ENCODE assay signal across 12 cellular contexts in genomic region chr4:39446483-39446841, GRCh38. TPM values are rescaled to one million over a fixed set of nuclear protein-coding genes. Genes with fewer than 3 reads are reported as not detected.
DNase-seq lines count a peak whose midpoint lies in the region; ATAC-seq, FAIRE-seq and TF ChIP-seq lines count a peak whose summit lies in the region.
"Had no signal": no experiment of that assay in that cellular context is flagged by ENCODE, and none has a peak within 500 bp of the region (broad histone marks: within the 10 kb centered on the region; RNA-seq: fewer than 3 reads in every experiment).

No MANE protein-coding gene starts in this region.

- H3K27me3 ChIP-seq in right atrium auricular region (no peaks in the 10 kb centered on the region), endodermal cell (ENCODE audit: control insufficient read depth, insufficient read depth, low read length, poor library complexity, severe bottlenecking) (no peaks in the 10 kb centered on the region), thyroid gland (no peaks in the 10 kb centered on the region)
- H3K27me3 ChIP-seq: SJSA1 had no signal

- H3K9ac ChIP-seq in endodermal cell (ENCODE audit: extremely low read depth, low read length, poor library complexity, severe bottlenecking) = no peak overlapping the region

- H3K27ac Mint-ChIP-seq in endodermal cell (no peak overlapping the region), naive B cell (peak overlapping the region in 5 of 6 donors; percentile 87 to 98 (median 94))
- no peak overlapping the region for H3K27ac Mint-ChIP-seq in activated CD4-positive, alpha-beta memory T cell treated with anti-CD3 and anti-CD28 coated beads, Interleukin-2, amount 10 ng/mL, durations not matched to agents 7 days and 5 days
- H3K27ac Mint-ChIP-seq: activated CD4-positive, alpha-beta T cell treated with anti-CD3 and anti-CD28 coated beads for 36 hours; activated naive CD4-positive, alpha-beta T cell treated with anti-CD3 and anti-CD28 coated beads, Interleukin-2, amount 10 ng/mL, durations not matched to agents 7 days and 5 days had no signal

- 96 to 99% methylated on average over 17 to 20 of the region's 20 CpGs for WGBS in endodermal cell (ENCODE audit: insufficient coverage in 1 of 2, insufficient read length in 1 of 2), 2 experiments
- 79% methylated on average over 20 of the region's 20 CpGs for WGBS in urinary bladder
- WGBS in thyroid gland, 2 donors = 84 to 96% methylated on average over 14 to 20 of the region's 20 CpGs

- H3K4me1 Mint-ChIP-seq in endodermal cell = peaks cover 7% of the 10 kb centered on the region
- H3K4me1 Mint-ChIP-seq in naive B cell = peaks cover 0 to 24% (median 11%) of the 10 kb centered on the region in 3 donors
- H3K4me1 Mint-ChIP-seq in activated CD4-positive, alpha-beta memory T cell treated with anti-CD3 and anti-CD28 coated beads, Interleukin-2, amount 10 ng/mL, durations not matched to agents 7 days and 5 days = peaks cover 7% of the 10 kb centered on the region

- ATAC-seq in Right ventricle myocardium superior (ENCODE audit: poor library complexity) (no peak), naive B cell (ENCODE audit: low read depth in 2 of 2) (no peak)

- H3K9me3 ChIP-seq in right atrium auricular region (no peaks in the 10 kb centered on the region), endodermal cell (ENCODE audit: control insufficient read depth, low read length) (no peaks in the 10 kb centered on the region), thyroid gland (no peaks in the 10 kb centered on the region)
- H3K9me3 ChIP-seq: SJSA1 had no signal

- TF ChIP-seq CTCF in right atrium auricular region (IDR thresholded peaks at IDR 0.05) (no peak), endodermal cell (conservative IDR thresholded peaks at IDR 0.05) (no peak), thyroid gland (IDR thresholded peaks at IDR 0.05) (no peak)

- H3K4me1 ChIP-seq in right atrium auricular region (peaks cover 0 to 13% of the 10 kb centered on the region in 2 donors), endodermal cell (ENCODE audit: control insufficient read depth, insufficient read depth, low read length) (no peaks in the 10 kb centered on the region), urinary bladder (ENCODE audit: insufficient read depth) (no peaks in the 10 kb centered on the region), thyroid gland (peaks cover 4 to 7% of the 10 kb centered on the region in 2 donors)
- H3K4me1 ChIP-seq: SJSA1 had no signal

- CTCF ChIA-PET in activated CD4-positive, alpha-beta memory T cell treated with anti-CD3 and anti-CD28 coated beads, Interleukin-2, amount 10 ng/mL, durations not matched to agents 7 days and 5 days (lab: Charles Lee) = no interaction called here

- intact Hi-C loops in Right ventricle myocardium superior (cut with DNase I) = no loop called here
- intact Hi-C loops in thyroid gland (cut with DNase I) = no loop called here

- H3K36me3 ChIP-seq in right atrium auricular region = peaks cover 8% of the 10 kb centered on the region
- peaks cover 26% of the 10 kb centered on the region for H3K36me3 ChIP-seq in endodermal cell (ENCODE audit: control insufficient read depth, insufficient read depth, low read length)
- no peaks in the 10 kb centered on the region for H3K36me3 ChIP-seq in urinary bladder (ENCODE audit: insufficient read depth)
- H3K36me3 ChIP-seq in thyroid gland = peaks cover under 1 to 2% of the 10 kb centered on the region in 2 donors

- TF ChIP-seq POLR2A in thyroid gland (IDR thresholded peaks at IDR 0.05) = no peak
- TF ChIP-seq POLR2A in H54 (IDR thresholded peaks at IDR 0.05; ENCODE audit: low read depth, low read length) = no peak

- DNase-seq in right atrium auricular region (ENCODE audit: low spot score) (no peak), Right ventricle myocardium superior (no peak), endodermal cell (peak; percentile 47), naive B cell (no peak), thyroid gland (no peak), H54 (ENCODE audit: insufficient read length, low spot score) (no peak)
- DNase-seq in activated CD4-positive, alpha-beta memory T cell treated with anti-CD3 and anti-CD28 coated beads, Interleukin-2, amount 10 ng/mL, durations not matched to agents 7 days and 5 days = no peak

- FAIRE-seq in H54 (lab: Jason Lieb, UNC) = no peak

- H3K4me3 ChIP-seq in right atrium auricular region = peak overlapping the region; percentile 22 to 51
- no peak overlapping the region for H3K4me3 ChIP-seq in endodermal cell (ENCODE audit: low read length)
- H3K4me3 ChIP-seq in urinary bladder (ENCODE audit: low read depth, low read length) = peak overlapping the region; percentile 21
- peak overlapping the region in 1 of 3 donors; percentile 27 for H3K4me3 ChIP-seq in thyroid gland (replicated peaks in 1 of 3)
- H3K4me3 ChIP-seq: SJSA1 had no signal

- H3K9me3 Mint-ChIP-seq in endodermal cell (no peaks in the 10 kb centered on the region), naive B cell (no peaks in the 10 kb centered on the region)
- no peaks in the 10 kb centered on the region for H3K9me3 Mint-ChIP-seq in activated CD4-positive, alpha-beta memory T cell treated with anti-CD3 and anti-CD28 coated beads, Interleukin-2, amount 10 ng/mL, durations not matched to agents 7 days and 5 days
- H3K9me3 Mint-ChIP-seq: activated naive CD4-positive, alpha-beta T cell treated with anti-CD3 and anti-CD28 coated beads, Interleukin-2, amount 10 ng/mL, durations not matched to agents 7 days and 5 days had no signal

- H3K36me3 Mint-ChIP-seq in endodermal cell (ENCODE audit: low read depth) (peaks cover under 1% of the 10 kb centered on the region), naive B cell (no peaks in the 10 kb centered on the region)
- peaks cover 24% of the 10 kb centered on the region for H3K36me3 Mint-ChIP-seq in activated CD4-positive, alpha-beta memory T cell treated with anti-CD3 and anti-CD28 coated beads, Interleukin-2, amount 10 ng/mL, durations not matched to agents 7 days and 5 days (ENCODE audit: low read depth)

- H3K27ac ChIP-seq in right atrium auricular region (peak overlapping the region in 1 of 2 donors; percentile 23), endodermal cell (ENCODE audit: low read depth, low read length) (no peak overlapping the region), urinary bladder (ENCODE audit: low read depth) (no peak overlapping the region), thyroid gland (no peak overlapping the region)
- H3K27ac ChIP-seq: SJSA1 had no signal

- POLR2A ChIA-PET in activated CD4-positive, alpha-beta memory T cell treated with anti-CD3 and anti-CD28 coated beads, Interleukin-2, amount 10 ng/mL, durations not matched to agents 7 days and 5 days (lab: Charles Lee) = interaction anchor here (1.2 to 3.6 kb wide), 2 partner anchors 11 to 93 kb away, joined by 3 to 36 read pairs; partner anchors contain the start of genes LIAS and RPL9

- H3K27me3 Mint-ChIP-seq in endodermal cell (ENCODE audit: insufficient read depth) = no peaks in the 10 kb centered on the region
- no peaks in the 10 kb centered on the region for H3K27me3 Mint-ChIP-seq in naive B cell
- peaks cover 2% of the 10 kb centered on the region for H3K27me3 Mint-ChIP-seq in activated CD4-positive, alpha-beta memory T cell treated with anti-CD3 and anti-CD28 coated beads, Interleukin-2, amount 10 ng/mL, durations not matched to agents 7 days and 5 days
- H3K27me3 Mint-ChIP-seq: activated CD4-positive, alpha-beta T cell treated with anti-CD3 and anti-CD28 coated beads for 36 hours had no signal

- H3K4me3 Mint-ChIP-seq in endodermal cell (peak overlapping the region; percentile 68), naive B cell (peak overlapping the region in 7 of 8 donors; percentile 73 to 93 (median 84))
- no peak overlapping the region for H3K4me3 Mint-ChIP-seq in activated CD4-positive, alpha-beta memory T cell treated with anti-CD3 and anti-CD28 coated beads, Interleukin-2, amount 10 ng/mL, durations not matched to agents 7 days and 5 days

RNA-seq across cellular contexts. Expression of gene RPL9, which starts 12.3 kb away (rescaled TPM):
- 1,000 to 10,000 TPM; 2,057 to 2,637 TPM for total RNA-seq in right atrium auricular region
- total RNA-seq in Right ventricle myocardium superior = 710 TPM
- 1,000 to 10,000 TPM; 1,341 to 1,760 TPM for total RNA-seq in endodermal cell
- 1,788 TPM for polyA plus RNA-seq in endodermal cell (2013, experiment 1 of 2)
- polyA plus RNA-seq in endodermal cell (2013, experiment 2 of 2) = 1,750 TPM
- 1,000 to 10,000 TPM; 2,016 to 2,906 (median 2,275) TPM for polyA plus RNA-seq in naive B cell (ENCODE audit: low read depth in 6 of 6)
- 3,585 TPM for total RNA-seq in urinary bladder
- polyA plus RNA-seq in urinary bladder = 1,361 TPM
- total RNA-seq in thyroid gland = 1,000 to 10,000 TPM; 1,178 to 4,608 (median 3,940) TPM
- 100 to 1,000 TPM; 891 to 916 TPM for total RNA-seq in activated CD4-positive, alpha-beta memory T cell treated with anti-CD3 and anti-CD28 coated beads, Interleukin-2, amount 10 ng/mL, durations not matched to agents 7 days and 5 days

RNA-seq across cellular contexts. Expression of gene LIAS, which starts 12.4 kb away (rescaled TPM):
- total RNA-seq in right atrium auricular region = 10 to 100 TPM in 1 of 2 donors, 1 to 10 TPM in 1; 6.9 to 18.7 TPM
- total RNA-seq in Right ventricle myocardium superior = 31.4 TPM
- 10 to 100 TPM; 17.6 to 17.9 TPM for total RNA-seq in endodermal cell
- polyA plus RNA-seq in endodermal cell (2013, experiment 1 of 2) = 17.8 TPM
- polyA plus RNA-seq in endodermal cell (2013, experiment 2 of 2) = 14.3 TPM
- polyA plus RNA-seq in naive B cell (ENCODE audit: low read depth in 6 of 6) = 10 to 100 TPM in 4 of 6 donors, 1 to 10 TPM in 1, not detected in 1; 9.2 to 20.6 (median 16.5) TPM
- 25.4 TPM for total RNA-seq in urinary bladder
- polyA plus RNA-seq in urinary bladder = 14.6 TPM
- total RNA-seq in thyroid gland = 10 to 100 TPM; 10.7 to 18.9 (median 15.5) TPM
- total RNA-seq in activated CD4-positive, alpha-beta memory T cell treated with anti-CD3 and anti-CD28 coated beads, Interleukin-2, amount 10 ng/mL, durations not matched to agents 7 days and 5 days = 10 to 100 TPM; 13.0 to 14.0 TPM

RNA-seq across cellular contexts. Expression of gene KLB, which starts 39.7 kb away (rescaled TPM):
- total RNA-seq in right atrium auricular region (under 1 TPM; 0.11 to 0.47 TPM), Right ventricle myocardium superior (0.13 TPM), endodermal cell (under 1 TPM in 1 of 2 donors, not detected in 1; 0.09 TPM), urinary bladder (0.16 TPM), thyroid gland (under 1 TPM in 2 of 4 donors, not detected in 2; 0.20 to 0.27 TPM)
- not detected for polyA plus RNA-seq in endodermal cell (2013, experiment 1 of 2)
- not detected for polyA plus RNA-seq in endodermal cell (2013, experiment 2 of 2)
- polyA plus RNA-seq in naive B cell (ENCODE audit: low read depth in 6 of 6) (under 1 TPM in 5 of 6 donors, not detected in 1; 0.10 to 0.34 (median 0.21) TPM), urinary bladder (0.48 TPM)
- not detected for total RNA-seq in activated CD4-positive, alpha-beta memory T cell treated with anti-CD3 and anti-CD28 coated beads, Interleukin-2, amount 10 ng/mL, durations not matched to agents 7 days and 5 days
- total RNA-seq: activated CD4-positive, alpha-beta T cell treated with anti-CD3 and anti-CD28 coated beads for 36 hours; NCI-H460; SJSA1 had no signal

Comparison
In these comparisons a context has a peak if more than half of its experiments do, and no peak if none do; other contexts are left out.
1. H3K27ac Mint-ChIP-seq: peak in naive B cell (5 of 6); none in endodermal cell (single experiment) and activated CD4-positive, alpha-beta memory T cell treated with anti-CD3 and anti-CD28 coated beads, Interleukin-2, amount 10 ng/mL, durations not matched to agents 7 days and 5 days (single experiment).